Comparison of ENCODE assay signal across 29 cellular contexts in the genomic region with DNA sequence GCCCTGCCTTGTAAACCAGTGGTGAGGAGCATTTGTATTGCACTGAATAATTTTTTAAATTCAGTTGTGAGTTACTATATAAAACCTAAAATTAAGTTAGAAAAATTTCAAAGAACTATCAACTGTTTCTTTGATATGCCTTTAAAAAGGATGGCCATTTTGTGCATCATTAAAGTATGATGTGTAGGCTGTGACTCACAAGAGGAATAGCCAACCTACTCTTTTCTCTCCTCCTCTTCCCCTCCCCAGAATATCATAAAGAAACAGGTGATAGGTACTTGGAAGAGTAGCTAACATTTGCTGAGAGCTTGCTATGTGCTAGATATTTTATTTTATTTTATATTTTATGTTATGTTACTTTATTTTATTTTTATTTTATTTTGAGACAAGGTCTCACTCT.
"Had no signal": no experiment of that assay in that cellular context is flagged by ENCODE, and none has a peak within 500 bp of the region (broad histone marks: within the 10 kb centered on the region; RNA-seq: fewer than 3 reads in every experiment).

No MANE protein-coding gene starts in this region.

- H3K27ac ChIP-seq: brain microvascular endothelial cell, coronary artery, esophagus muscularis mucosa, gastroesophageal sphincter, heart right ventricle, hepatocyte had no signal

- H3K27me3 ChIP-seq: brain microvascular endothelial cell, esophagus muscularis mucosa, gastroesophageal sphincter, heart right ventricle, hepatocyte had no signal

- ATAC-seq: activated CD8-positive, alpha-beta T cell treated with anti-CD3 and anti-CD28 coated beads for 36 hours; activated T-cell treated with anti-CD3 and anti-CD28 coated beads, Interleukin-2, amount 50 U/mL, for 4 hours; activated T-helper 17 cell treated with anti-CD3 and anti-CD28 coated beads, Interleukin-2, amount 50 U/mL, for 72 hours; effector memory CD8-positive, alpha-beta T cell; gastroesophageal sphincter; heart right ventricle; WTC11 had no signal

- DNase-seq: activated CD4-positive, alpha-beta T cell treated with anti-CD3 and anti-CD28 coated beads for 1 hour; activated CD4-positive, alpha-beta T cell treated with anti-CD3 and anti-CD28 coated beads for 48 hours; activated CD4-positive, alpha-beta T cell treated with anti-CD3 and anti-CD28 coated beads, Interleukin-2, amount 50 U/mL, for 1 hour; activated CD4-positive, alpha-beta T cell treated with anti-CD3 and anti-CD28 coated beads, Interleukin-2, amount 50 U/mL, for 48 hours; activated CD8-positive, alpha-beta memory T cell treated with anti-CD3 and anti-CD28 coated beads for 24 hours; activated CD8-positive, alpha-beta T cell treated with anti-CD3 and anti-CD28 coated beads for 36 hours; activated effector memory CD4-positive, alpha-beta T cell treated with Interleukin-2 at 50 U/mL for 16 hours; activated gamma-delta T cell treated with Interleukin-2 at 50 U/mL for 16 hours; activated naive CD4-positive, alpha-beta T cell treated with anti-CD3 and anti-CD28 coated beads, Interleukin-2, amount 50 U/mL, for 16 hours; activated naive CD4-positive, alpha-beta T cell treated with Interleukin-2 at 50 U/mL for 16 hours; activated T-cell treated with anti-CD3 and anti-CD28 coated beads, Interleukin-2, amount 50 U/mL, for 4 hours; amniotic stem cell; anterior cingulate cortex; brain microvascular endothelial cell; dermis blood vessel endothelial cell; effector CD4-positive, alpha-beta T cell; effector memory CD8-positive, alpha-beta T cell; erythroblast; foreskin melanocyte; heart right ventricle; T-helper 2 cell had no signal

- H3K9me3 ChIP-seq: esophagus muscularis mucosa, gastroesophageal sphincter had no signal

- FAIRE-seq: astrocyte, bronchial epithelial cell had no signal

- H3K4me3 ChIP-seq: coronary artery, esophagus muscularis mucosa, gastroesophageal sphincter, heart right ventricle, hepatocyte had no signal

- H3K36me3 ChIP-seq: brain microvascular endothelial cell, esophagus muscularis mucosa, gastroesophageal sphincter, heart right ventricle had no signal
